In the genomic region with DNA sequence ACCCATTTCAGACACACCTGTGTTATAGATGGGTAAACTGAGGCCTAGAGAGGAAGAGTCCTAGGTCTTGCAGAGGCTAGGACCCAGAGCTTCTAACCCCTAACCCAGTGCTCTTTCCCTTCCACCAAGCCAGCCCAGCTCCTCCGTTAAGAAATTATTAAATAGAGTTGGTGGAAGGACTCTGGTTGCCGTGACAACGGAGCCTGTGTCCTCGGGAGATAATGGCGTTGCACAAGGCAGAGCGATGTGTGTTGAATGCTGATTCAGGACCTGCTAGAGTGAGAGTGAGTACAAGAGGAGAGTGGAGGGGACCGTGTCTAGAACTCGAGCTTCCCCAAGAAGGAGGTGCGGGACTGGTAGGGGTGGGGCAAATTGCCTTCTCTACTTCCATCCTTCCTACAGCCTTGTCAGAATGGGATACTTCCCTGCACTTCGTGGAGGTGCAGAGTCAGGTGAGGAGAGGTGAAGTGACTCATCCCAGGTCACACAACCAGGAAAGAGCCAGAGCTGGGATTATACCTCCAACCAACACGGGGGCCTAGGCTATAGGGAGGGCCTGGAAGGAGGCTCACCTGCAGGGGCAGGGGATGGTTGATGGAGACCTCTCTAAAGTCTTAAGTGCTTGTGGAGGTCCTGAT, we compare ENCODE assay signal across 1 cellular context.
TF ChIP-seq lines count a peak whose summit lies in the region.

No MANE protein-coding gene starts in this region.

TF ChIP-seq in liver, 16 proteins besides CTCF, POLR2A, EP300 and RAD21 (continued from another document):
- TF ChIP-seq, protein P1, sequence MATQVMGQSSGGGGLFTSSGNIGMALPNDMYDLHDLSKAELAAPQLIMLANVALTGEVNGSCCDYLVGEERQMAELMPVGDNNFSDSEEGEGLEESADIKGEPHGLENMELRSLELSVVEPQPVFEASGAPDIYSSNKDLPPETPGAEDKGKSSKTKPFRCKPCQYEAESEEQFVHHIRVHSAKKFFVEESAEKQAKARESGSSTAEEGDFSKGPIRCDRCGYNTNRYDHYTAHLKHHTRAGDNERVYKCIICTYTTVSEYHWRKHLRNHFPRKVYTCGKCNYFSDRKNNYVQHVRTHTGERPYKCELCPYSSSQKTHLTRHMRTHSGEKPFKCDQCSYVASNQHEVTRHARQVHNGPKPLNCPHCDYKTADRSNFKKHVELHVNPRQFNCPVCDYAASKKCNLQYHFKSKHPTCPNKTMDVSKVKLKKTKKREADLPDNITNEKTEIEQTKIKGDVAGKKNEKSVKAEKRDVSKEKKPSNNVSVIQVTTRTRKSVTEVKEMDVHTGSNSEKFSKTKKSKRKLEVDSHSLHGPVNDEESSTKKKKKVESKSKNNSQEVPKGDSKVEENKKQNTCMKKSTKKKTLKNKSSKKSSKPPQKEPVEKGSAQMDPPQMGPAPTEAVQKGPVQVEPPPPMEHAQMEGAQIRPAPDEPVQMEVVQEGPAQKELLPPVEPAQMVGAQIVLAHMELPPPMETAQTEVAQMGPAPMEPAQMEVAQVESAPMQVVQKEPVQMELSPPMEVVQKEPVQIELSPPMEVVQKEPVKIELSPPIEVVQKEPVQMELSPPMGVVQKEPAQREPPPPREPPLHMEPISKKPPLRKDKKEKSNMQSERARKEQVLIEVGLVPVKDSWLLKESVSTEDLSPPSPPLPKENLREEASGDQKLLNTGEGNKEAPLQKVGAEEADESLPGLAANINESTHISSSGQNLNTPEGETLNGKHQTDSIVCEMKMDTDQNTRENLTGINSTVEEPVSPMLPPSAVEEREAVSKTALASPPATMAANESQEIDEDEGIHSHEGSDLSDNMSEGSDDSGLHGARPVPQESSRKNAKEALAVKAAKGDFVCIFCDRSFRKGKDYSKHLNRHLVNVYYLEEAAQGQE (IDR thresholded peaks at IDR 0.05), result no peak
- no peak for TF ChIP-seq FOXA1 (IDR thresholded peaks at IDR 0.05)
- TF ChIP-seq JUND (IDR thresholded peaks at IDR 0.05), result no peak
- peak; percentile 67 for TF ChIP-seq YY1 (IDR thresholded peaks at IDR 0.05)
- TF ChIP-seq, protein P2, sequence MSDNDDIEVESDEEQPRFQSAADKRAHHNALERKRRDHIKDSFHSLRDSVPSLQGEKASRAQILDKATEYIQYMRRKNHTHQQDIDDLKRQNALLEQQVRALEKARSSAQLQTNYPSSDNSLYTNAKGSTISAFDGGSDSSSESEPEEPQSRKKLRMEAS (IDR thresholded peaks at IDR 0.05), result no peak
- peak; percentile 7 to 63 for TF ChIP-seq RXRA (IDR thresholded peaks at IDR 0.05)
